ENCODE assay signal across 11 cellular contexts in the genomic region with DNA sequence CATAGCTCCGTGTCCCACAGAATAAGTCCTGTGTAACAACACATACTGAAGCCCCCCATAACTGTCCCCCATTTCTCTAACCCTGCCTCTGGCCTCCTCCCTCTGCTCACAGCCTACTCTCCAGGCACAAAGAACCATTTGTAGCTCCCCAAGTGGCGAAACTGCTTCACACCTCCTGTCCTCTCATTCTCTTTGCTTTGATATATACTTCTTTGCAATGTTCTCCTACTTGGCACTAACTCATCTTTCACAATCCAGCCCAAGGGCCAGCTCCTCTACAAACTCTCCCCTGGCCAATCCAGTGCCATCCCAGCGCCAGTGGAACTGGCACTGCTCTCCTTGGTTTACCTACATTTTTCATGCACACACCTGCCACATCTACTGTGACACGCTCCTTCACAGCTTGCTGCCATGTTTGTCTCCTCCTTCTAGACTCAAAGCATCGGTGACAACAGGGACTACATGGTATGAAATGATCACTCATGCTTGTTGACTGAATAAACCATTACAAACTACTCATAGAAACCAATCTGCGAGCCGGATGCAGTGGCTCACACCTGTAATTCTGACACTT. TPM values are rescaled to one million over a fixed set of nuclear protein-coding genes. Genes with fewer than 3 reads are reported as not detected.
DNase-seq lines count a peak whose midpoint lies in the region; ATAC-seq and TF ChIP-seq lines count a peak whose summit lies in the region.
"Had no signal": no experiment of that assay in that cellular context is flagged by ENCODE, and none has a peak within 500 bp of the region (broad histone marks: within the 10 kb centered on the region; RNA-seq: fewer than 3 reads in every experiment).

No MANE protein-coding gene starts in this region.

- CTCF ChIA-PET in GM10248 (lab: Yijun Ruan, JAX): interaction anchor here (0.9 to 4.8 kb wide), 7 partner anchors 10 to 34 kb away, joined by 3 to 32 read pairs (median 5); no protein-coding TSS in a partner anchor

- peaks cover 58 to 100% (median 90%) of the 10 kb centered on the region in 10 experiments for H3K4me1 ChIP-seq in BLaER1 treated with 17β-estradiol and CSF1 and Interleukin-3, amounts not matched to agents 10 nM and 100 nM

- H3K36me3 ChIP-seq in BLaER1 treated with 17β-estradiol and CSF1 and Interleukin-3, amounts not matched to agents 10 nM and 100 nM: peaks cover 0 to 37% (median 14%) of the 10 kb centered on the region in 11 experiments; a peak in 13 of 22 replicates

- H4K20me1 ChIP-seq in BLaER1 treated with 17β-estradiol and CSF1 and Interleukin-3, amounts not matched to agents 10 nM and 100 nM: peaks cover 35 to 100% (median 86%) of the 10 kb centered on the region in 11 experiments

- intact Hi-C loops in posterior vena cava (cut with DNase I): no loop called here

- H3K9ac ChIP-seq in BLaER1 treated with 17β-estradiol and CSF1 and Interleukin-3, amounts not matched to agents 10 nM and 100 nM: peak overlapping the region in 1 of 11 experiments; percentile 13; a peak in 1 of 22 replicates

- no peak overlapping the region for H3K4me3 ChIP-seq in BLaER1 treated with 17β-estradiol and CSF1 and Interleukin-3, amounts not matched to agents 10 nM and 100 nM

- in situ Hi-C loops in SK-MEL-5 (cut with HindIII; ENCODE audit: low pct_unique_long_range_greater_than_20kb, low sequenced_read_pairs): no loop called here

- no peaks in the 10 kb centered on the region for H3K27me3 ChIP-seq in BLaER1 treated with 17β-estradiol and CSF1 and Interleukin-3, amounts not matched to agents 10 nM and 100 nM

- H3K9me3 ChIP-seq in BLaER1 treated with 17β-estradiol and CSF1 and Interleukin-3, amounts not matched to agents 10 nM and 100 nM (replicated peaks in 1 of 11): no peaks in the 10 kb centered on the region

- DNase-seq in GM10248 (ENCODE audit: extremely low spot score) (no peak), SK-MEL-5 (ENCODE audit: low read depth, low spot score) (peak; percentile 54), iPS-NIHi11 (ENCODE audit: low spot score) (peak; percentile 23), pons (ENCODE audit: low spot score) (no peak), HuH-7 (ENCODE audit: low spot score) (no peak), posterior vena cava (ENCODE audit: low spot score) (no peak)
- DNase-seq: GF-D8, naive B cell, NCI-H2107 had no signal

- peak overlapping the region in 3 of 11 experiments; percentile 16 to 31 (median 20); a peak in 5 of 22 replicates for H3K27ac ChIP-seq in BLaER1 treated with 17β-estradiol and CSF1 and Interleukin-3, amounts not matched to agents 10 nM and 100 nM

- ATAC-seq in HG02571 (IDR thresholded peaks at IDR 0.05; ENCODE audit: unreplicated experiment): no peak

- H3K4me2 ChIP-seq in BLaER1 treated with 17β-estradiol and CSF1 and Interleukin-3, amounts not matched to agents 10 nM and 100 nM: peak overlapping the region; percentile 31 to 100 (median 53)

- TF ChIP-seq CTCF in GM10248 (IDR thresholded peaks at IDR 0.05; ENCODE audit: control extremely low read depth, extremely low read depth, low read depth, missing control alignments): peak; percentile 43

- POLR2A ChIA-PET in GM10248 (lab: Yijun Ruan, JAX): interaction anchor here (0.9 kb wide), 1 partner anchor 10 kb away, joined by 4 read pairs; no protein-coding TSS in a partner anchor

RNA-seq across cellular contexts. Expression of gene CYTH1, which starts 12.8 kb away (rescaled TPM):
- 60.7 and 69.2 TPM in 2 replicates for total RNA-seq in SK-MEL-5 (2014; rRNA removed; shearing (Covaris generic))
- polyA plus RNA-seq in SK-MEL-5 (2015; cell fraction: cytosol; rRNA removed): 94.5 and 109 TPM in 2 replicates
- 196 and 273 TPM in 2 replicates for polyA plus RNA-seq in SK-MEL-5 (2015; cell fraction: nucleus; rRNA removed)
- total RNA-seq in posterior vena cava: 10 to 100 TPM; 27.0 to 42.9 TPM

Comparison
In these comparisons a context has a peak if more than half of its experiments do, and no peak if none do; other contexts are left out.
1. DNase-seq: peak in SK-MEL-5 (single experiment) and iPS-NIHi11 (single experiment); none in GM10248 (single experiment), pons (single experiment), HuH-7 (single experiment) and posterior vena cava (single experiment).